ENCODE assay signal across 9 cellular contexts in the genomic region with DNA sequence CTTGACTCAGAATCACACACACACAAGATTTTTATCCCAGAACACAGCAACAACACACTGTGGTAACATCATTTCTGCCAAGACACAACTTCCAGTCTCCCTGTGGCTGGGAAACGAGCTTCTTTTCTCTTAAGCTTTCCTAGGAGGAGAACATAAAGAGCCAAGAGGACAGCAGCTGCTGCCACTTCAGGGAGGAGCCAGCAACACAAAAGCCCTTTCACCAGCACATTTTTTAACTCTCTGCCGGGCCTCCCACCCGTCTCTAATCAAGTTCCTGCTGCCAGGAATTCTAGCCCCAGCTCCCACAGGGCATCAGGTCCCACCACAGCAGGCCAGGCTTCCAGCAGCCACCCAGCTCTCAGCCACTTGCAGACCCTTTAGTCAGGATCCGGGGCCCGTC. TPM values are rescaled to one million over a fixed set of nuclear protein-coding genes. Genes with fewer than 3 reads are reported as not detected.
DNase-seq lines count a peak whose midpoint lies in the region; ATAC-seq and TF ChIP-seq lines count a peak whose summit lies in the region.
"Had no signal": no experiment of that assay in that cellular context is flagged by ENCODE, and none has a peak within 500 bp of the region (broad histone marks: within the 10 kb centered on the region; RNA-seq: fewer than 3 reads in every experiment).

No MANE protein-coding gene starts in this region.

- no peak for DNase-seq in AG04450 (ENCODE audit: low read depth, low spot score)
- DNase-seq in Panc1 (ENCODE audit: low read depth, low spot score), result no peak
- peak; percentile 67 for DNase-seq in fibroblast of peridontal ligament (ENCODE audit: extremely low read depth)
- DNase-seq in myocyte (ENCODE audit: low read depth), result peak; percentile 88
- no peak for DNase-seq in GOT3 (lab: John Stamatoyannopoulos, UW)
- no peak for DNase-seq in RPMI8226
- DNase-seq: Karpas-422 had no signal

- CTCF ChIA-PET in AG04450 (lab: Charles Lee), result interaction anchor here (2.3 kb wide), 1 partner anchor 32 kb away, joined by 8 read pairs; no protein-coding TSS in a partner anchor
- CTCF ChIA-PET in Panc1 (lab: Charles Lee), result interaction anchor here (0.6 kb wide), 1 partner anchor 368 kb away, joined by 3 read pairs; no protein-coding TSS in a partner anchor

- peaks cover 8% of the 10 kb centered on the region for H3K9me3 ChIP-seq in AG04450 (ENCODE audit: control insufficient read depth, insufficient read depth, low read length)
- no peaks in the 10 kb centered on the region for H3K9me3 ChIP-seq in Panc1 (ENCODE audit: control insufficient read depth, insufficient read depth, low read depth, low read length)

- H3K4me1 ChIP-seq in Panc1 (ENCODE audit: control insufficient read depth, insufficient read depth, low read length), result peaks cover 91% of the 10 kb centered on the region

- ATAC-seq in Panc1 (peak; percentile 23), GM19455 (IDR thresholded peaks at IDR 0.05; ENCODE audit: unreplicated experiment) (no peak)
- ATAC-seq in activated CD4-positive, CD25-positive, alpha-beta regulatory T cell treated with anti-CD3 and anti-CD28 coated beads, Interleukin-2, amount 50 U/mL, for 24 hours, result no peak

- H3K27ac ChIP-seq in AG04450 (ENCODE audit: low read depth, low read length), result no peak overlapping the region
- peak overlapping the region; percentile 98 for H3K27ac ChIP-seq in Panc1 (ENCODE audit: low read length)

- H3K4me3 ChIP-seq in AG04450 (ENCODE audit: low read depth, low read length) (peak overlapping the region; percentile 22), Panc1 (ENCODE audit: low read depth in 2 of 2, low read length in 2 of 2) (peak overlapping the region in 1 of 2 experiments; percentile 25; a peak in 2 of 4 replicates)

- in situ Hi-C loops in Panc1 (cut with HindIII; ENCODE audit: low pct_unique_long_range_greater_than_20kb, low sequenced_read_pairs), result no loop called here

- POLR2A ChIA-PET in AG04450 (lab: Yijun Ruan, JAX), result no interaction called here
- POLR2A ChIA-PET in Panc1 (lab: Charles Lee), result interaction anchor here (0.6 kb wide), 1 partner anchor 22 kb away, joined by 10 read pairs; the partner anchor contains the start of gene FAT1

- TF ChIP-seq CTCF in AG04450 (IDR thresholded peaks at IDR 0.05; ENCODE audit: low read depth, low read length) (no peak), Panc1 (IDR thresholded peaks at IDR 0.05) (no peak)

- H3K27me3 ChIP-seq in AG04450 (ENCODE audit: control insufficient read depth, insufficient read depth, low read length) (no peaks in the 10 kb centered on the region), Panc1 (ENCODE audit: control insufficient read depth, insufficient read depth, low read length) (no peaks in the 10 kb centered on the region)

- no peaks in the 10 kb centered on the region; the same call in none of the 2 replicates for H3K36me3 ChIP-seq in Panc1 (ENCODE audit: control insufficient read depth, insufficient read depth, low read length)

- intact Hi-C loops in Panc1 (cut with micrococcal nuclease; ENCODE audit: unreplicated experiment), result no loop called here

- BruUV-seq in Panc1 (replicated peaks; lab: Mats Ljungman, UMichigan), result no TSS peak

RNA-seq across cellular contexts. Expression of gene FAT1, which starts 22.4 kb away (rescaled TPM):
- 415 and 422 TPM in 2 replicates for polyA plus RNA-seq in AG04450 (2011; rRNA removed)
- polyA minus RNA-seq in AG04450 (2011; rRNA and poly(A)+ RNA removed), result 2,384 and 2,887 TPM in 2 replicates
- total RNA-seq in Panc1 (2021; ENCODE audit: unreplicated experiment), result 288 TPM
- polyA plus RNA-seq in Panc1 (2012; ENCODE audit: insufficient read length), result 203 TPM
- total RNA-seq in myocyte, result 268 and 353 TPM in 2 replicates
- 147 TPM for polyA plus RNA-seq in myocyte (2012)

Comparison
In these comparisons a context has a peak if more than half of its experiments do, and no peak if none do; other contexts are left out.
1. DNase-seq: peak in fibroblast of peridontal ligament (single experiment) and myocyte (single experiment); none in AG04450 (single experiment), Panc1 (single experiment), GOT3 (single experiment) and RPMI8226 (single experiment).